12 cellular contexts compared by ENCODE assay signal in genomic region chr1:59994302-59995198, GRCh38.
DNase-seq lines count a peak whose midpoint lies in the region; ATAC-seq and TF ChIP-seq lines count a peak whose summit lies in the region.
"Had no signal": no experiment of that assay in that cellular context is flagged by ENCODE, and none has a peak within 500 bp of the region (broad histone marks: within the 10 kb centered on the region; RNA-seq: fewer than 3 reads in every experiment).

No MANE protein-coding gene starts in this region.

- no peak overlapping the region for H3K9ac ChIP-seq in adipocyte (ENCODE audit: low read length)

- H3K4me1 ChIP-seq in adipocyte (ENCODE audit: control insufficient read depth, insufficient read depth, low read length) (peaks cover 14% of the 10 kb centered on the region), gastroesophageal sphincter (no peaks in the 10 kb centered on the region), ovary (ENCODE audit: insufficient read depth) (peaks cover 10% of the 10 kb centered on the region)

- TF ChIP-seq CTCF in gastroesophageal sphincter (IDR thresholded peaks at IDR 0.05) (no peak), ovary (IDR thresholded peaks at IDR 0.05) (no peak)

- intact Hi-C loops in ovary (cut with DNase I), result no loop called here

- H3K4me3 ChIP-seq in adipocyte (ENCODE audit: low read length) (peak overlapping the region; percentile 49), gastroesophageal sphincter (no peak overlapping the region), ovary (no peak overlapping the region)

- WGBS in gastroesophageal sphincter (ENCODE audit: low coverage in 1 of 2), 2 donors, result 23 to 47% methylated on average over 4 of the region's 4 CpGs
- WGBS in ovary, 3 donors, result 5 to 11% (median 5%) methylated on average over 4 of the region's 4 CpGs

- ATAC-seq in gastroesophageal sphincter (peak; percentile 68), HG03039 (IDR thresholded peaks at IDR 0.05; ENCODE audit: unreplicated experiment) (no peak), HG02885 (IDR thresholded peaks at IDR 0.05; ENCODE audit: poor library complexity, unreplicated experiment) (no peak)

- DNase-seq in A172 (ENCODE audit: low spot score) (peak; percentile 76), adipocyte (ENCODE audit: low read depth) (peak; percentile 83), ovary (peak in 1 of 5 donors; percentile 46), activated T-cell treated with anti-CD3 and anti-CD28 coated beads for 4 hours (no peak), SKM-1 (lab: John Stamatoyannopoulos, UW; ENCODE audit: unreplicated experiment) (no peak)
- DNase-seq: activated B cell treated with CpG ODN at 0.5 μM for 24 hours, DMS79 treated with DMSO at 0.1 percent for 48 hours, NCI-H446 treated with DMSO at 0.1 percent for 48 hours, SIG-M5 had no signal

- peaks cover 18% of the 10 kb centered on the region for H3K27me3 ChIP-seq in adipocyte (replicated peaks; ENCODE audit: control insufficient read depth, insufficient read depth, low read length)
- H3K27me3 ChIP-seq in gastroesophageal sphincter, result no peaks in the 10 kb centered on the region
- no peaks in the 10 kb centered on the region for H3K27me3 ChIP-seq in ovary

- no peaks in the 10 kb centered on the region for H3K9me3 ChIP-seq in adipocyte (ENCODE audit: control insufficient read depth, low read length)
- H3K9me3 ChIP-seq in gastroesophageal sphincter, result no peaks in the 10 kb centered on the region
- H3K9me3 ChIP-seq in ovary, result no peaks in the 10 kb centered on the region

- peak overlapping the region in 3 of 4 donors; percentile 17 to 54 (median 35) for H3K27ac ChIP-seq in gastroesophageal sphincter
- peak overlapping the region in 1 of 2 donors; percentile 48 for H3K27ac ChIP-seq in ovary

- H3K36me3 ChIP-seq in adipocyte (ENCODE audit: control insufficient read depth, insufficient read depth, low read length, severe bottlenecking) (no peaks in the 10 kb centered on the region), gastroesophageal sphincter (no peaks in the 10 kb centered on the region), ovary (no peaks in the 10 kb centered on the region)

- TF ChIP-seq EP300 in gastroesophageal sphincter (IDR thresholded peaks at IDR 0.05) (no peak), ovary (IDR thresholded peaks at IDR 0.05) (peak; percentile 85)

- TF ChIP-seq POLR2A in gastroesophageal sphincter (IDR thresholded peaks at IDR 0.05) (no peak), ovary (IDR thresholded peaks at IDR 0.05) (no peak)

Comparison
In these comparisons a context has a peak if more than half of its experiments do, and no peak if none do; other contexts are left out.
1. DNase-seq: peak in A172 (single experiment) and adipocyte (single experiment); none in activated T-cell treated with anti-CD3 and anti-CD28 coated beads for 4 hours (single experiment) and SKM-1 (single experiment).